ENCODE assay signal across 8 cellular contexts in the genomic region with DNA sequence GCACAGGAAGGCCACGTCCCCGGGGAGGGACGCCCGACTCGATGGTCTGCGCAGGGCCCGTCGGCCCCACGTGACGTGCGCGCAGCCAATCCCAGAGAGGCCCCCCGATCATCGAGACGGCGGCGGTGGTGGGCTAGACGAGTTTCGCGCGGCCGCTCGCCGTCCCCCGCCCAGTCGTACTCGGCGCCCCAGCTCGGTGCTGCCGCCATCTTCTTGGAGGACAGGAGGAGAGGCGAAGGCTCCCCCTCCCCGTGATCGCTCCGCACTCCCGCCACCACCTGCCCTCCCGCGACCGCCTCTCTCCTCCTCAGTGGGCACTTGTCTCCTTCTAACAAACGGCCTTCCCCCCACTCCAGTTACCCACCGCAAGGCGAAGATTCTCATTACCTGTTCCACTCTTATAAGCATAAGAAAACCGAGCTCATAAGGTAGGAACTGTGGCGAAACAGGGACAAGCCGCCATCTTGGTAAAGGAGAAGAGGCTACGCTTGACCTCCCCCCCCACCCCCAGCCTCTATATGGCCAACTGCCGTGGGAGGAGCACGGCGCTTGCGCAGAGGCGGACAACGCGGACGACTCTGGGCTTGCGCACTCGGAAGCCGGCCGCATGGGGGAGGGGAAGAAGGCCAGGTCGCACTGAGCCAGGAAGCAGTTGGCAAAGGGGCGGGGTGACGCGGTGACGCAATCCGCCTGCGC. TPM values are rescaled to one million over a fixed set of nuclear protein-coding genes. Genes with fewer than 3 reads are reported as not detected.
DNase-seq lines count a peak whose midpoint lies in the region; ATAC-seq and TF ChIP-seq lines count a peak whose summit lies in the region.

A gene with protein sequence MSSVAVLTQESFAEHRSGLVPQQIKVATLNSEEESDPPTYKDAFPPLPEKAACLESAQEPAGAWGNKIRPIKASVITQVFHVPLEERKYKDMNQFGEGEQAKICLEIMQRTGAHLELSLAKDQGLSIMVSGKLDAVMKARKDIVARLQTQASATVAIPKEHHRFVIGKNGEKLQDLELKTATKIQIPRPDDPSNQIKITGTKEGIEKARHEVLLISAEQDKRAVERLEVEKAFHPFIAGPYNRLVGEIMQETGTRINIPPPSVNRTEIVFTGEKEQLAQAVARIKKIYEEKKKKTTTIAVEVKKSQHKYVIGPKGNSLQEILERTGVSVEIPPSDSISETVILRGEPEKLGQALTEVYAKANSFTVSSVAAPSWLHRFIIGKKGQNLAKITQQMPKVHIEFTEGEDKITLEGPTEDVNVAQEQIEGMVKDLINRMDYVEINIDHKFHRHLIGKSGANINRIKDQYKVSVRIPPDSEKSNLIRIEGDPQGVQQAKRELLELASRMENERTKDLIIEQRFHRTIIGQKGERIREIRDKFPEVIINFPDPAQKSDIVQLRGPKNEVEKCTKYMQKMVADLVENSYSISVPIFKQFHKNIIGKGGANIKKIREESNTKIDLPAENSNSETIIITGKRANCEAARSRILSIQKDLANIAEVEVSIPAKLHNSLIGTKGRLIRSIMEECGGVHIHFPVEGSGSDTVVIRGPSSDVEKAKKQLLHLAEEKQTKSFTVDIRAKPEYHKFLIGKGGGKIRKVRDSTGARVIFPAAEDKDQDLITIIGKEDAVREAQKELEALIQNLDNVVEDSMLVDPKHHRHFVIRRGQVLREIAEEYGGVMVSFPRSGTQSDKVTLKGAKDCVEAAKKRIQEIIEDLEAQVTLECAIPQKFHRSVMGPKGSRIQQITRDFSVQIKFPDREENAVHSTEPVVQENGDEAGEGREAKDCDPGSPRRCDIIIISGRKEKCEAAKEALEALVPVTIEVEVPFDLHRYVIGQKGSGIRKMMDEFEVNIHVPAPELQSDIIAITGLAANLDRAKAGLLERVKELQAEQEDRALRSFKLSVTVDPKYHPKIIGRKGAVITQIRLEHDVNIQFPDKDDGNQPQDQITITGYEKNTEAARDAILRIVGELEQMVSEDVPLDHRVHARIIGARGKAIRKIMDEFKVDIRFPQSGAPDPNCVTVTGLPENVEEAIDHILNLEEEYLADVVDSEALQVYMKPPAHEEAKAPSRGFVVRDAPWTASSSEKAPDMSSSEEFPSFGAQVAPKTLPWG (N-terminal part only) (minus strand): TSS at position 490 of the 696 bp plus-strand sequence. CDS start 48,803 bp downstream, outside the sequence.

- ATAC-seq in HG02759 (IDR thresholded peaks at IDR 0.05; ENCODE audit: unreplicated experiment) (peak; percentile 75), Right ventricle myocardium superior (ENCODE audit: poor library complexity) (peak; percentile 93)

- WGBS in tibial nerve, 2 donors = 0 to 1% methylated on average over 32 to 58 of the region's 64 CpGs

- H3K4me3 ChIP-seq in SU-DHL-6 (ENCODE audit: insufficient read depth, low read length, poor library complexity, severe bottlenecking) = peak within 1 kb of the TSS; percentile 87
- H3K4me3 ChIP-seq in parathyroid adenoma (ENCODE audit: low read depth, low read length) = peak within 1 kb of the TSS; percentile 91
- peak within 1 kb of the TSS; percentile 71 to 91 (median 80) for H3K4me3 ChIP-seq in tibial nerve

- H3K4me2 ChIP-seq in SU-DHL-6 (ENCODE audit: low read depth, low read length, poor library complexity, severe bottlenecking) (peak within 1 kb of the TSS; percentile 95), parathyroid adenoma (ENCODE audit: low read length) (peak within 1 kb of the TSS; percentile 88)

- peaks cover 8% of the 10 kb centered on the region; the same call in 1 of the 2 replicates for H4K20me1 ChIP-seq in SU-DHL-6 (ENCODE audit: low read depth, low read length)

- peaks cover 6% of the 10 kb centered on the region; the same call in 1 of the 2 replicates for H3K36me3 ChIP-seq in SU-DHL-6 (ENCODE audit: low read length)
- no peaks in the 10 kb centered on the region for H3K36me3 ChIP-seq in parathyroid adenoma (ENCODE audit: control insufficient read depth, insufficient read depth, low read length)
- H3K36me3 ChIP-seq in tibial nerve = no peaks in the 10 kb centered on the region

- H3K9ac ChIP-seq in SU-DHL-6 (ENCODE audit: low read length) (peak within 1 kb of the TSS; percentile 83), parathyroid adenoma (peak within 1 kb of the TSS; percentile 73)

- DNase-seq in NCI-H128 (lab: John Stamatoyannopoulos, UW; ENCODE audit: unreplicated experiment) = peak; percentile 90
- DNase-seq in activated naive CD8-positive, alpha-beta T cell treated with anti-CD3 and anti-CD28 coated beads, Interleukin-2, amount 50 U/mL, for 16 hours (ENCODE audit: low read depth, low spot score) = peak; percentile 99
- peak; percentile 100 for DNase-seq in Right ventricle myocardium superior
- DNase-seq in tibial nerve (ENCODE audit: low spot score in 2 of 2) = peak; percentile 99

- no peaks in the 10 kb centered on the region for H3K9me3 ChIP-seq in SU-DHL-6 (ENCODE audit: insufficient read depth, low read length)
- no peaks in the 10 kb centered on the region for H3K9me3 ChIP-seq in parathyroid adenoma (ENCODE audit: control insufficient read depth, low read length)
- no peaks in the 10 kb centered on the region for H3K9me3 ChIP-seq in tibial nerve

- H3K27me3 ChIP-seq in SU-DHL-6 (ENCODE audit: low read length) = no peaks in the 10 kb centered on the region
- no peaks in the 10 kb centered on the region for H3K27me3 ChIP-seq in parathyroid adenoma (ENCODE audit: control insufficient read depth, insufficient read depth, low read length)
- no peaks in the 10 kb centered on the region for H3K27me3 ChIP-seq in tibial nerve

- H2AFZ ChIP-seq in SU-DHL-6 (ENCODE audit: low read depth, low read length, severe bottlenecking) (peak within 1 kb of the TSS; percentile 64), parathyroid adenoma (peak within 1 kb of the TSS; percentile 71)

- TF ChIP-seq POLR2A in tibial nerve (IDR thresholded peaks at IDR 0.05) = peak; percentile 75 to 84

- no peaks in the 10 kb centered on the region for H3K9me2 ChIP-seq in SU-DHL-6 (replicated peaks; ENCODE audit: insufficient read depth, low read length)

- H3K27ac ChIP-seq in SU-DHL-6 (ENCODE audit: low read depth, low read length) (peak within 1 kb of the TSS; percentile 89), parathyroid adenoma (peak within 1 kb of the TSS; percentile 97), tibial nerve (peak within 1 kb of the TSS; percentile 94 to 99 (median 96))

- TF ChIP-seq EP300 in tibial nerve (IDR thresholded peaks at IDR 0.05) = peak; percentile 40 to 81

- TF ChIP-seq CTCF in GM12872 (IDR thresholded peaks at IDR 0.05; ENCODE audit: insufficient read depth, low read depth, low read length) (peak; percentile 45), SU-DHL-6 (IDR thresholded peaks at IDR 0.05; ENCODE audit: insufficient read depth, low read length, poor library complexity, severe bottlenecking) (peak; percentile 55), parathyroid adenoma (IDR thresholded peaks at IDR 0.05) (no peak), tibial nerve (IDR thresholded peaks at IDR 0.05) (peak in 3 of 5 experiments; percentile 26 to 62 (median 40))

- intact Hi-C loops in Right ventricle myocardium superior (cut with DNase I) = loop anchor here (5.0 kb wide), 1 partner anchor 37 kb away; no protein-coding TSS in a partner anchor

- H3K79me2 ChIP-seq in SU-DHL-6 (ENCODE audit: insufficient read depth, low read length) (peaks cover 90% of the 10 kb centered on the region), parathyroid adenoma (peaks cover 71% of the 10 kb centered on the region)

- H3K4me1 ChIP-seq in parathyroid adenoma = peaks cover 19% of the 10 kb centered on the region
- peaks cover 0 to 67% (median 36%) of the 10 kb centered on the region in 4 donors for H3K4me1 ChIP-seq in tibial nerve

- H3F3A ChIP-seq in SU-DHL-6 (ENCODE audit: insufficient read depth) = peaks cover 14% of the 10 kb centered on the region; the same call in 1 of the 2 replicates

RNA-seq across cellular contexts. Expression of the gene that starts here (rescaled TPM):
- 373 TPM for total RNA-seq in Right ventricle myocardium superior
- total RNA-seq in tibial nerve = 100 to 1,000 TPM; 324 to 412 (median 363) TPM

Comparison
In these comparisons a context has a peak if more than half of its experiments do, and no peak if none do; other contexts are left out.
1. Peak in every context shown above with its lines: DNase-seq, ATAC-seq, H3K4me3 ChIP-seq and H3K27ac ChIP-seq.